ENCODE assay signal across 9 cellular contexts in the genomic region with DNA sequence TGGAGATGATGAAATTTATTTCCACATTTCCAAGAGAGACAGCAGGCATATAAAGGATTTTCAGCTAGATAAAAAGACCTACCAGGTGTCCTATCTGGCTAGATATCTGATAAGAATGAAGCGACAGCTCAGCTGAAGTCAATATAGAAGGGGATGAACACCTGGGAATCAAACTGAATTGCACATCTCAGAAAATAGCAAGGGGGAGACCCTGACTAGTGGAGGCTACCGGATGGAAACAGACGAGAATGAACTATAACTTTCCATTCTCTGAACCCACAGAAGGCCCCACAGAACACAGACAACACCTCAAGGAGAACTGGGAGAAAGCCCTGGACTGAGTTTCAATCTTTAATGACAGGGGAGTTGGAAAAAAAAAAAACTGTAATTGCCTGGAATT. TPM values are rescaled to one million over a fixed set of nuclear protein-coding genes. Genes with fewer than 3 reads are reported as not detected.
DNase-seq lines count a peak whose midpoint lies in the region; ATAC-seq and TF ChIP-seq lines count a peak whose summit lies in the region.
"Had no signal": no experiment of that assay in that cellular context is flagged by ENCODE, and none has a peak within 500 bp of the region (broad histone marks: within the 10 kb centered on the region; RNA-seq: fewer than 3 reads in every experiment).

No MANE protein-coding gene starts in this region.

- intact Hi-C loops in activated T-helper 1 cell treated with anti-CD3 and anti-CD28 coated beads, Interleukin-12 subunit alpha, Interleukin-12 subunit beta, Interleukin-2, Interleukin-4 antibody, amounts not matched to agents 30 ng/mL and 10 ng/mL and 1 ng/mL, durations not matched to agents 14 hours and 24 hours and 36 hours (cut with micrococcal nuclease), result loop anchor here (2.0 to 5.0 kb wide), 2 partner anchors 49 to 85 kb away; partner anchors contain the start of gene CPLANE1
- intact Hi-C loops in sigmoid colon (cut with DNase I), result no loop called here

- peaks cover 32% of the 10 kb centered on the region for H3K4me1 Mint-ChIP-seq in activated naive CD4-positive, alpha-beta T cell treated with anti-CD3 and anti-CD28 coated beads, Interleukin-2, amount 50 U/mL, for 24 hours
- peaks cover 27% of the 10 kb centered on the region for H3K4me1 Mint-ChIP-seq in activated T-helper 1 cell treated with anti-CD3 and anti-CD28 coated beads, Interleukin-12 subunit alpha, Interleukin-12 subunit beta, Interleukin-2, Interleukin-4 antibody, amounts not matched to agents 30 ng/mL and 10 ng/mL and 1 ng/mL, durations not matched to agents 14 hours and 24 hours and 36 hours (ENCODE audit: low read depth)

- no peak for DNase-seq in activated naive CD4-positive, alpha-beta T cell (lab: John Stamatoyannopoulos, UW)
- DNase-seq in activated T-helper 1 cell treated with anti-CD3 and anti-CD28 coated beads, Interleukin-12 subunit alpha, Interleukin-12 subunit beta, Interleukin-2, Interleukin-4 antibody, amounts not matched to agents 30 ng/mL and 10 ng/mL and 1 ng/mL, durations not matched to agents 14 hours and 24 hours and 36 hours (ENCODE audit: low spot score), result no peak
- DNase-seq in thoracic aorta (ENCODE audit: low spot score) (no peak), middle frontal gyrus (ENCODE audit: extremely low spot score, low spot score) (no peak), sigmoid colon (no peak)

- H3K9me3 Mint-ChIP-seq in activated naive CD4-positive, alpha-beta T cell treated with anti-CD3 and anti-CD28 coated beads, Interleukin-2, amount 50 U/mL, for 24 hours, result no peaks in the 10 kb centered on the region
- no peaks in the 10 kb centered on the region for H3K9me3 Mint-ChIP-seq in activated T-helper 1 cell treated with anti-CD3 and anti-CD28 coated beads, Interleukin-12 subunit alpha, Interleukin-12 subunit beta, Interleukin-2, Interleukin-4 antibody, amounts not matched to agents 30 ng/mL and 10 ng/mL and 1 ng/mL, durations not matched to agents 14 hours and 24 hours and 36 hours

- no peak for TF ChIP-seq EP300 in sigmoid colon (IDR thresholded peaks at IDR 0.05)

- H3K4me3 ChIP-seq in thoracic aorta, result peak overlapping the region; percentile 12
- H3K4me3 ChIP-seq in sigmoid colon, result no peak overlapping the region
- H3K4me3 ChIP-seq: right atrium auricular region had no signal

- H3K4me3 Mint-ChIP-seq in activated naive CD4-positive, alpha-beta T cell treated with anti-CD3 and anti-CD28 coated beads, Interleukin-2, amount 50 U/mL, for 24 hours, result peak overlapping the region; percentile 89
- H3K4me3 Mint-ChIP-seq in activated T-helper 1 cell treated with anti-CD3 and anti-CD28 coated beads, Interleukin-12 subunit alpha, Interleukin-12 subunit beta, Interleukin-2, Interleukin-4 antibody, amounts not matched to agents 30 ng/mL and 10 ng/mL and 1 ng/mL, durations not matched to agents 14 hours and 24 hours and 36 hours, result peak overlapping the region; percentile 70

- no peaks in the 10 kb centered on the region for H3K27me3 Mint-ChIP-seq in activated naive CD4-positive, alpha-beta T cell treated with anti-CD3 and anti-CD28 coated beads, Interleukin-2, amount 50 U/mL, for 24 hours
- H3K27me3 Mint-ChIP-seq in activated T-helper 1 cell treated with anti-CD3 and anti-CD28 coated beads, Interleukin-12 subunit alpha, Interleukin-12 subunit beta, Interleukin-2, Interleukin-4 antibody, amounts not matched to agents 30 ng/mL and 10 ng/mL and 1 ng/mL, durations not matched to agents 14 hours and 24 hours and 36 hours (ENCODE audit: insufficient read depth), result no peaks in the 10 kb centered on the region

- H3K4me1 ChIP-seq in thoracic aorta (ENCODE audit: control insufficient read depth in 1 of 2, low read depth in 2 of 2) (no peaks in the 10 kb centered on the region), sigmoid colon (no peaks in the 10 kb centered on the region)
- H3K4me1 ChIP-seq: right atrium auricular region had no signal

- peak; percentile 54 for ATAC-seq in HG03066 (IDR thresholded peaks at IDR 0.05; ENCODE audit: low read depth, unreplicated experiment)
- no peak for ATAC-seq in thoracic aorta (ENCODE audit: insufficient number of reproducible peaks, low FRiP score, low read depth)
- no peak for ATAC-seq in GM21528 (IDR thresholded peaks at IDR 0.05; ENCODE audit: low FRiP score, unreplicated experiment)

- peaks cover 1% of the 10 kb centered on the region for H3K36me3 Mint-ChIP-seq in activated naive CD4-positive, alpha-beta T cell treated with anti-CD3 and anti-CD28 coated beads, Interleukin-2, amount 50 U/mL, for 24 hours
- H3K36me3 Mint-ChIP-seq in activated T-helper 1 cell treated with anti-CD3 and anti-CD28 coated beads, Interleukin-12 subunit alpha, Interleukin-12 subunit beta, Interleukin-2, Interleukin-4 antibody, amounts not matched to agents 30 ng/mL and 10 ng/mL and 1 ng/mL, durations not matched to agents 14 hours and 24 hours and 36 hours (ENCODE audit: low read depth), result peaks cover 10% of the 10 kb centered on the region

- 47 to 86% methylated on average over 3 of the region's 3 CpGs for WGBS in sigmoid colon, 2 donors

- no peak for TF ChIP-seq POLR2A in sigmoid colon (IDR thresholded peaks at IDR 0.05)

- no peaks in the 10 kb centered on the region for H3K9me3 ChIP-seq in thoracic aorta
- no peaks in the 10 kb centered on the region for H3K9me3 ChIP-seq in sigmoid colon
- H3K9me3 ChIP-seq: right atrium auricular region had no signal

- H3K27ac Mint-ChIP-seq in activated naive CD4-positive, alpha-beta T cell treated with anti-CD3 and anti-CD28 coated beads, Interleukin-2, amount 50 U/mL, for 24 hours, result peak overlapping the region; percentile 26
- peak overlapping the region; percentile 45 for H3K27ac Mint-ChIP-seq in activated T-helper 1 cell treated with anti-CD3 and anti-CD28 coated beads, Interleukin-12 subunit alpha, Interleukin-12 subunit beta, Interleukin-2, Interleukin-4 antibody, amounts not matched to agents 30 ng/mL and 10 ng/mL and 1 ng/mL, durations not matched to agents 14 hours and 24 hours and 36 hours

- H3K27me3 ChIP-seq in thoracic aorta (replicated peaks; ENCODE audit: insufficient read depth), result no peaks in the 10 kb centered on the region
- H3K27me3 ChIP-seq in sigmoid colon, result no peaks in the 10 kb centered on the region
- H3K27me3 ChIP-seq: right atrium auricular region had no signal

- TF ChIP-seq CTCF in thoracic aorta (IDR thresholded peaks at IDR 0.05), result no peak
- TF ChIP-seq CTCF in sigmoid colon (IDR thresholded peaks at IDR 0.05), result no peak

- H3K27ac ChIP-seq in thoracic aorta, result no peak overlapping the region
- H3K27ac ChIP-seq in sigmoid colon, result no peak overlapping the region
- H3K27ac ChIP-seq: right atrium auricular region had no signal

- H3K36me3 ChIP-seq in thoracic aorta, result peaks cover 14% of the 10 kb centered on the region
- peaks cover 0 to 82% (median 12%) of the 10 kb centered on the region in 4 donors for H3K36me3 ChIP-seq in sigmoid colon

RNA-seq across cellular contexts. Expression of gene CPLANE1, which starts 51.1 kb away (rescaled TPM):
- total RNA-seq in activated T-helper 1 cell treated with anti-CD3 and anti-CD28 coated beads, Interleukin-12 subunit alpha, Interleukin-12 subunit beta, Interleukin-2, Interleukin-4 antibody, amounts not matched to agents 30 ng/mL and 10 ng/mL and 1 ng/mL, durations not matched to agents 14 hours and 24 hours and 36 hours, result 5.5 and 7.7 TPM in 2 replicates
- total RNA-seq in thoracic aorta (10 to 100 TPM; 24.1 to 44.0 TPM), sigmoid colon (10 to 100 TPM; 21.8 to 51.0 (median 32.4) TPM)
- polyA plus RNA-seq in sigmoid colon, result 1 to 10 TPM in 2 of 3 donors, under 1 TPM in 1; 0.23 to 2.7 (median 2.4) TPM
